ENCODE assay signal across 30 cellular contexts in genomic region chr22:37991738-37992442, GRCh38. TPM values are rescaled to one million over a fixed set of nuclear protein-coding genes. Genes with fewer than 3 reads are reported as not detected.
"Had no signal": no experiment of that assay in that cellular context is flagged by ENCODE, and none has a peak within 500 bp of the region (broad histone marks: within the 10 kb centered on the region; RNA-seq: fewer than 3 reads in every experiment).

No MANE protein-coding gene starts in this region.

- H3K36me3 Mint-ChIP-seq: WTC11 had no signal

- H3K27me3 ChIP-seq: esophagus squamous epithelium, gastrocnemius medialis, transverse colon, uterus had no signal

- H3K4me3 Mint-ChIP-seq: activated CD4-positive, alpha-beta T cell treated with anti-CD3 and anti-CD28 coated beads, Interleukin-2, amount 10 ng/mL, durations not matched to agents 7 days and 5 days; activated CD8-positive, alpha-beta T cell treated with anti-CD3 and anti-CD28 coated beads for 36 hours; activated T-cell treated with anti-CD3 and anti-CD28 coated beads, Interleukin-2, amount 50 U/mL, for 4 hours; activated T-helper 17 cell treated with anti-CD3 and anti-CD28 coated beads, Interleukin-2, amount 50 U/mL, for 72 hours; nephron progenitor cell; stimulated activated naive B cell treated with anti-CD40 and anti-IgM and Interleukin-4, amounts not matched to agents 10 μg/mL and 1 μg/mL and 100 μg/mL, for 72 hours; WTC11 had no signal

- H3K4me1 Mint-ChIP-seq: activated CD4-positive, alpha-beta T cell treated with anti-CD3 and anti-CD28 coated beads, Interleukin-2, amount 10 ng/mL, durations not matched to agents 7 days and 5 days; activated T-helper 17 cell treated with anti-CD3 and anti-CD28 coated beads, Interleukin-2, amount 50 U/mL, for 72 hours had no signal

- H3K27ac ChIP-seq: epithelial cell of prostate, esophagus squamous epithelium, gastrocnemius medialis, parathyroid adenoma, psoas muscle, transverse colon, uterus had no signal

- H3K9me3 ChIP-seq: esophagus squamous epithelium, gastrocnemius medialis, psoas muscle, transverse colon, uterus had no signal

- H3K9ac ChIP-seq: parathyroid adenoma had no signal

- H3K4me3 ChIP-seq: esophagus squamous epithelium, gastrocnemius medialis, psoas muscle, smooth muscle cell, transverse colon, uterus had no signal

- H3K4me2 ChIP-seq: smooth muscle cell had no signal

- H3K4me1 ChIP-seq: gastrocnemius medialis, parathyroid adenoma, psoas muscle, transverse colon, uterus had no signal

- H3K27ac Mint-ChIP-seq: activated CD4-positive, alpha-beta T cell treated with anti-CD3 and anti-CD28 coated beads, Interleukin-2, amount 10 ng/mL, durations not matched to agents 7 days and 5 days; activated CD8-positive, alpha-beta T cell treated with anti-CD3 and anti-CD28 coated beads for 36 hours; activated T-helper 17 cell treated with anti-CD3 and anti-CD28 coated beads, Interleukin-2, amount 50 U/mL, for 72 hours; nephron progenitor cell; stimulated activated naive B cell treated with anti-CD40 and anti-IgM and Interleukin-4, amounts not matched to agents 10 μg/mL and 1 μg/mL and 100 μg/mL, for 72 hours; WTC11 had no signal

- DNase-seq: activated CD4-positive, alpha-beta T cell treated with anti-CD3 and anti-CD28 coated beads for 1 hour; activated CD4-positive, alpha-beta T cell treated with anti-CD3 and anti-CD28 coated beads, Interleukin-2, amount 10 ng/mL, durations not matched to agents 7 days and 5 days; activated CD8-positive, alpha-beta T cell treated with anti-CD3 and anti-CD28 coated beads for 36 hours; activated gamma-delta T cell treated with Interleukin-2 at 50 U/mL for 16 hours; activated naive CD4-positive, alpha-beta T cell treated with anti-CD3 and anti-CD28 coated beads, Interleukin-2, amount 50 U/mL, for 16 hours; activated T-cell treated with anti-CD3 and anti-CD28 coated beads, Interleukin-2, amount 50 U/mL, for 4 hours; amygdala; central memory CD4-positive, alpha-beta T cell; dermis blood vessel endothelial cell; effector CD8-positive, alpha-beta T cell; esophagus squamous epithelium; gastrocnemius medialis; glutamatergic neuron; left colon; mammary epithelial cell; nephron progenitor cell; psoas muscle; stimulated activated CD4-positive, alpha-beta T cell treated with anti-CD3 and anti-CD28 coated beads, Interleukin-1b, Interleukin-23, amount 100 ng/mL, for 48 hours; stimulated activated naive B cell treated with anti-CD40 and anti-IgM and Interleukin-4, amounts not matched to agents 10 μg/mL and 1 μg/mL and 100 μg/mL, for 72 hours; T-helper 2 cell; transverse colon; uterus had no signal

- H3K27me3 Mint-ChIP-seq: activated CD4-positive, alpha-beta T cell treated with anti-CD3 and anti-CD28 coated beads, Interleukin-2, amount 10 ng/mL, durations not matched to agents 7 days and 5 days; activated CD8-positive, alpha-beta T cell treated with anti-CD3 and anti-CD28 coated beads for 36 hours; activated T-helper 17 cell treated with anti-CD3 and anti-CD28 coated beads, Interleukin-2, amount 50 U/mL, for 72 hours; stimulated activated naive B cell treated with anti-CD40 and anti-IgM and Interleukin-4, amounts not matched to agents 10 μg/mL and 1 μg/mL and 100 μg/mL, for 72 hours had no signal

- H3K79me2 ChIP-seq: parathyroid adenoma had no signal

- H2AFZ ChIP-seq: parathyroid adenoma had no signal

- ATAC-seq: activated CD8-positive, alpha-beta T cell treated with anti-CD3 and anti-CD28 coated beads for 36 hours; activated T-cell treated with anti-CD3 and anti-CD28 coated beads, Interleukin-2, amount 50 U/mL, for 4 hours; activated T-helper 17 cell treated with anti-CD3 and anti-CD28 coated beads, Interleukin-2, amount 50 U/mL, for 72 hours; gastrocnemius medialis; left colon; psoas muscle; stimulated activated naive B cell treated with anti-CD40 and anti-IgM and Interleukin-4, amounts not matched to agents 10 μg/mL and 1 μg/mL and 100 μg/mL, for 72 hours; WTC11 had no signal

- H3K9me3 Mint-ChIP-seq: activated CD4-positive, alpha-beta T cell treated with anti-CD3 and anti-CD28 coated beads, Interleukin-2, amount 10 ng/mL, durations not matched to agents 7 days and 5 days; activated CD8-positive, alpha-beta T cell treated with anti-CD3 and anti-CD28 coated beads for 36 hours; activated T-cell treated with anti-CD3 and anti-CD28 coated beads, Interleukin-2, amount 50 U/mL, for 4 hours; activated T-helper 17 cell treated with anti-CD3 and anti-CD28 coated beads, Interleukin-2, amount 50 U/mL, for 72 hours; nephron progenitor cell; stimulated activated naive B cell treated with anti-CD40 and anti-IgM and Interleukin-4, amounts not matched to agents 10 μg/mL and 1 μg/mL and 100 μg/mL, for 72 hours; WTC11 had no signal

- H3K36me3 ChIP-seq: esophagus squamous epithelium, gastrocnemius medialis, transverse colon, uterus had no signal

RNA-seq across cellular contexts. Expression of gene SOX10, which starts 7.5 kb away (rescaled TPM):
- total RNA-seq: activated CD4-positive, alpha-beta T cell treated with anti-CD3 and anti-CD28 coated beads, Interleukin-2, amount 10 ng/mL, durations not matched to agents 7 days and 5 days; activated CD8-positive, alpha-beta T cell treated with anti-CD3 and anti-CD28 coated beads for 36 hours; activated T-cell treated with anti-CD3 and anti-CD28 coated beads, Interleukin-2, amount 50 U/mL, for 4 hours; activated T-helper 17 cell treated with anti-CD3 and anti-CD28 coated beads, Interleukin-2, amount 50 U/mL, for 72 hours; dermis blood vessel endothelial cell; smooth muscle cell had no signal
- polyA plus RNA-seq: keratinocyte, mammary epithelial cell, smooth muscle cell had no signal

RNA-seq across cellular contexts. Expression of gene C22orf23, which starts 38.5 kb away (rescaled TPM):
- total RNA-seq: activated CD8-positive, alpha-beta T cell treated with anti-CD3 and anti-CD28 coated beads for 36 hours; dermis blood vessel endothelial cell; left colon; liver; mammary epithelial cell; mucosa of gallbladder; transverse colon had no signal
- polyA plus RNA-seq: keratinocyte had no signal
